17 cellular contexts compared by ENCODE assay signal in genomic region chr4:122118243-122118642, GRCh38. TPM values are rescaled to one million over a fixed set of nuclear protein-coding genes. Genes with fewer than 3 reads are reported as not detected.
A peak's percentile ranks its signal among the peaks of the same experiment; 100 is the strongest.
DNase-seq lines count a peak whose midpoint lies in the region; ATAC-seq and TF ChIP-seq lines count a peak whose summit lies in the region.
"Had no signal": no experiment of that assay in that cellular context is flagged by ENCODE, and none has a peak within 500 bp of the region (broad histone marks: within the 10 kb centered on the region; RNA-seq: fewer than 3 reads in every experiment).

No MANE protein-coding gene starts in this region.

- H3K36me3 Mint-ChIP-seq in activated CD8-positive, alpha-beta T cell treated with anti-CD3 and anti-CD28 coated beads, Interleukin-2, amount 10 ng/mL, durations not matched to agents 7 days and 5 days (ENCODE audit: low read depth), result peaks cover 5% of the 10 kb centered on the region
- no peaks in the 10 kb centered on the region for H3K36me3 Mint-ChIP-seq in activated CD8-positive, alpha-beta T cell treated with anti-CD3 and anti-CD28 coated beads for 36 hours (ENCODE audit: low read depth)
- no peaks in the 10 kb centered on the region for H3K36me3 Mint-ChIP-seq in neural progenitor cell

- H3K4me3 Mint-ChIP-seq in activated CD8-positive, alpha-beta T cell treated with anti-CD3 and anti-CD28 coated beads, Interleukin-2, amount 10 ng/mL, durations not matched to agents 7 days and 5 days, result no peak overlapping the region
- no peak overlapping the region for H3K4me3 Mint-ChIP-seq in activated CD8-positive, alpha-beta T cell treated with anti-CD3 and anti-CD28 coated beads for 36 hours
- no peak overlapping the region for H3K4me3 Mint-ChIP-seq in neural progenitor cell

- no peak overlapping the region for H3K9ac ChIP-seq in neural progenitor cell
- H3K9ac ChIP-seq: BLaER1 treated with 17β-estradiol and CSF1 and Interleukin-3, amounts not matched to agents 10 nM and 100 nM had no signal

- no peak for TF ChIP-seq CTCF in activated CD8-positive, alpha-beta T cell treated with anti-CD3 and anti-CD28 coated beads for 36 hours (IDR thresholded peaks at IDR 0.05)
- no peak for TF ChIP-seq CTCF in neural progenitor cell (IDR thresholded peaks at IDR 0.05)

- CTCF ChIA-PET in activated CD8-positive, alpha-beta T cell treated with anti-CD3 and anti-CD28 coated beads, Interleukin-2, amount 10 ng/mL, durations not matched to agents 7 days and 5 days (lab: Charles Lee), result interaction anchor here (1.4 to 1.5 kb wide), 2 partner anchors 12 to 13 kb away, joined by 4 read pairs; no protein-coding TSS in a partner anchor
- CTCF ChIA-PET in activated CD8-positive, alpha-beta T cell treated with anti-CD3 and anti-CD28 coated beads for 36 hours (lab: Charles Lee), result interaction anchor here (1.3 kb wide), 1 partner anchor 218 kb away, joined by 4 read pairs; no protein-coding TSS in a partner anchor

- no peaks in the 10 kb centered on the region for H3K36me3 ChIP-seq in effector memory CD4-positive, alpha-beta T cell (ENCODE audit: control insufficient read depth, insufficient read depth, low read length)
- H3K36me3 ChIP-seq in neural progenitor cell, result no peaks in the 10 kb centered on the region
- H3K36me3 ChIP-seq: BLaER1 treated with 17β-estradiol and CSF1 and Interleukin-3, amounts not matched to agents 10 nM and 100 nM had no signal

- H3F3A ChIP-seq in neural progenitor cell (ENCODE audit: low read depth), result no peaks in the 10 kb centered on the region

- H3K27ac ChIP-seq in effector memory CD4-positive, alpha-beta T cell (ENCODE audit: insufficient read depth, low read length, poor library complexity, severe bottlenecking), result peak overlapping the region; percentile 18
- no peak overlapping the region for H3K27ac ChIP-seq in neural progenitor cell
- H3K27ac ChIP-seq: A549, RWPE1 had no signal

- POLR2A ChIA-PET in activated CD8-positive, alpha-beta T cell treated with anti-CD3 and anti-CD28 coated beads, Interleukin-2, amount 10 ng/mL, durations not matched to agents 7 days and 5 days (lab: Charles Lee), result interaction anchor here (1.0 to 1.1 kb wide), 2 partner anchors 13 to 34 kb away, joined by 3 read pairs; partner anchors contain the start of gene BLTP1
- POLR2A ChIA-PET in activated CD8-positive, alpha-beta T cell treated with anti-CD3 and anti-CD28 coated beads for 36 hours (lab: Charles Lee), result no interaction called here

- peak overlapping the region; percentile 14 for H3K4me3 ChIP-seq in effector memory CD4-positive, alpha-beta T cell (ENCODE audit: insufficient read depth, low read depth, low read length, poor library complexity, severe bottlenecking)
- H3K4me3 ChIP-seq in neural progenitor cell, result no peak overlapping the region
- H3K4me3 ChIP-seq: A549; BLaER1 treated with 17β-estradiol and CSF1 and Interleukin-3, amounts not matched to agents 10 nM and 100 nM had no signal

- no peaks in the 10 kb centered on the region for H4K20me1 ChIP-seq in neural progenitor cell (ENCODE audit: low read depth)
- H4K20me1 ChIP-seq: BLaER1 treated with 17β-estradiol and CSF1 and Interleukin-3, amounts not matched to agents 10 nM and 100 nM had no signal

- intact Hi-C loops in activated CD8-positive, alpha-beta T cell treated with anti-CD3 and anti-CD28 coated beads for 36 hours (cut with micrococcal nuclease), result no loop called here

- H3K27me3 Mint-ChIP-seq in activated CD8-positive, alpha-beta T cell treated with anti-CD3 and anti-CD28 coated beads, Interleukin-2, amount 10 ng/mL, durations not matched to agents 7 days and 5 days (ENCODE audit: low read depth), result no peaks in the 10 kb centered on the region
- no peaks in the 10 kb centered on the region for H3K27me3 Mint-ChIP-seq in activated CD8-positive, alpha-beta T cell treated with anti-CD3 and anti-CD28 coated beads for 36 hours
- H3K27me3 Mint-ChIP-seq in neural progenitor cell (ENCODE audit: insufficient read depth, low read depth), result no peaks in the 10 kb centered on the region

- H3K79me2 ChIP-seq in neural progenitor cell (ENCODE audit: low read depth), result no peaks in the 10 kb centered on the region

- peak overlapping the region; percentile 34 for H2AFZ ChIP-seq in neural progenitor cell (replicated peaks)

- no peak for DNase-seq in activated CD8-positive, alpha-beta T cell treated with anti-CD3 and anti-CD28 coated beads, Interleukin-2, amount 10 ng/mL, durations not matched to agents 7 days and 5 days
- DNase-seq in activated CD8-positive, alpha-beta T cell treated with anti-CD3 and anti-CD28 coated beads for 36 hours, result no peak
- DNase-seq in OCI-M1 (lab: John Stamatoyannopoulos, UW) (peak; percentile 24), neural progenitor cell (ENCODE audit: low spot score) (no peak)
- DNase-seq in effector memory CD4-positive, alpha-beta T cell, result no peak
- no peak for DNase-seq in stimulated activated CD8-positive, alpha-beta memory T cell treated with anti-CD3 and anti-CD28 coated beads, Interleukin-4, amount 100 ng/mL, for 48 hours
- DNase-seq: EL; NCI-H1417; NCI-H187 treated with DMSO at 0.1 percent for 48 hours; NCI-H2171; NCI-H446 treated with DMSO at 0.1 percent for 48 hours; NK-92 treated with Interleukin-12 subunit alpha and Interleukin-12 subunit beta, amount 100 ng/mL, for 24 hours had no signal

- H3K27ac Mint-ChIP-seq in activated CD8-positive, alpha-beta T cell treated with anti-CD3 and anti-CD28 coated beads, Interleukin-2, amount 10 ng/mL, durations not matched to agents 7 days and 5 days, result peak overlapping the region; percentile 61
- H3K27ac Mint-ChIP-seq in activated CD8-positive, alpha-beta T cell treated with anti-CD3 and anti-CD28 coated beads for 36 hours, result no peak overlapping the region
- no peak overlapping the region for H3K27ac Mint-ChIP-seq in neural progenitor cell

- no peak overlapping the region for H3K4me2 ChIP-seq in neural progenitor cell
- H3K4me2 ChIP-seq: A549 had no signal

- H3K9me3 Mint-ChIP-seq in activated CD8-positive, alpha-beta T cell treated with anti-CD3 and anti-CD28 coated beads, Interleukin-2, amount 10 ng/mL, durations not matched to agents 7 days and 5 days (ENCODE audit: insufficient read depth), result peaks cover 10% of the 10 kb centered on the region
- peaks cover 4% of the 10 kb centered on the region for H3K9me3 Mint-ChIP-seq in activated CD8-positive, alpha-beta T cell treated with anti-CD3 and anti-CD28 coated beads for 36 hours
- H3K9me3 Mint-ChIP-seq in neural progenitor cell, result no peaks in the 10 kb centered on the region

- peaks cover 4% of the 10 kb centered on the region for H3K9me3 ChIP-seq in effector memory CD4-positive, alpha-beta T cell (ENCODE audit: control insufficient read depth, low read length)
- no peaks in the 10 kb centered on the region for H3K9me3 ChIP-seq in neural progenitor cell (ENCODE audit: low read depth)
- H3K9me3 ChIP-seq: A549 had no signal

- ATAC-seq in activated CD8-positive, alpha-beta T cell treated with anti-CD3 and anti-CD28 coated beads, Interleukin-2, amount 10 ng/mL, durations not matched to agents 7 days and 5 days, result no peak
- no peak for ATAC-seq in activated CD8-positive, alpha-beta T cell treated with anti-CD3 and anti-CD28 coated beads for 36 hours
- ATAC-seq in GM21528 (IDR thresholded peaks at IDR 0.05; ENCODE audit: low FRiP score, unreplicated experiment) (no peak), GM18909 (IDR thresholded peaks at IDR 0.05; ENCODE audit: poor library complexity, unreplicated experiment) (no peak)
- ATAC-seq: A549 had no signal

- H3K27me3 ChIP-seq in effector memory CD4-positive, alpha-beta T cell (replicated peaks; ENCODE audit: control insufficient read depth, insufficient read depth, low read length, poor library complexity, severe bottlenecking), result no peaks in the 10 kb centered on the region
- no peaks in the 10 kb centered on the region for H3K27me3 ChIP-seq in neural progenitor cell
- H3K27me3 ChIP-seq: BLaER1 treated with 17β-estradiol and CSF1 and Interleukin-3, amounts not matched to agents 10 nM and 100 nM had no signal

- H3K4me1 Mint-ChIP-seq in activated CD8-positive, alpha-beta T cell treated with anti-CD3 and anti-CD28 coated beads, Interleukin-2, amount 10 ng/mL, durations not matched to agents 7 days and 5 days (ENCODE audit: low read depth), result peaks cover 21% of the 10 kb centered on the region
- peaks cover 14% of the 10 kb centered on the region for H3K4me1 Mint-ChIP-seq in activated CD8-positive, alpha-beta T cell treated with anti-CD3 and anti-CD28 coated beads for 36 hours (ENCODE audit: low read depth)
- H3K4me1 Mint-ChIP-seq in neural progenitor cell, result no peaks in the 10 kb centered on the region

- peaks cover 19% of the 10 kb centered on the region for H3K4me1 ChIP-seq in effector memory CD4-positive, alpha-beta T cell (ENCODE audit: control insufficient read depth, insufficient read depth, low read length, poor library complexity, severe bottlenecking)
- H3K4me1 ChIP-seq in neural progenitor cell, result no peaks in the 10 kb centered on the region
- H3K4me1 ChIP-seq: A549 had no signal

RNA-seq across cellular contexts. Expression of gene BLTP1, which starts 33.9 kb away (rescaled TPM):
- total RNA-seq in activated CD8-positive, alpha-beta T cell treated with anti-CD3 and anti-CD28 coated beads, Interleukin-2, amount 10 ng/mL, durations not matched to agents 7 days and 5 days, result 10 to 100 TPM; 34.0 to 35.4 TPM
- 10 to 100 TPM; 17.9 to 19.0 TPM for total RNA-seq in activated CD8-positive, alpha-beta T cell treated with anti-CD3 and anti-CD28 coated beads for 36 hours
- total RNA-seq in neural progenitor cell (ENCODE audit: low replicate concordance), result 58.6 and 79.0 TPM in 2 replicates
